ENCODE assay signal across 13 cellular contexts in genomic region chr18:22551536-22552151, GRCh38.
DNase-seq lines count a peak whose midpoint lies in the region; ATAC-seq and TF ChIP-seq lines count a peak whose summit lies in the region.
"Had no signal": no experiment of that assay in that cellular context is flagged by ENCODE, and none has a peak within 500 bp of the region (broad histone marks: within the 10 kb centered on the region; RNA-seq: fewer than 3 reads in every experiment).

No MANE protein-coding gene starts in this region.

- H4K20me1 ChIP-seq in IMR-90 (ENCODE audit: insufficient read depth, low read length), result no peaks in the 10 kb centered on the region
- no peaks in the 10 kb centered on the region for H4K20me1 ChIP-seq in mammary epithelial cell (ENCODE audit: insufficient read depth, low read length)
- H4K20me1 ChIP-seq: BLaER1 treated with 17β-estradiol and CSF1 and Interleukin-3, amounts not matched to agents 10 nM and 100 nM had no signal

- CTCF ChIA-PET in IMR-90 (lab: Yijun Ruan, JAX), result no interaction called here
- CTCF ChIA-PET in mammary epithelial cell (lab: Charles Lee; ENCODE audit: low non-redundant PET), result no interaction called here

- H3K4me2 ChIP-seq in IMR-90 (ENCODE audit: low read depth, low read length), result peak overlapping the region; percentile 6; the same call in 1 of the 2 replicates
- H3K4me2 ChIP-seq in mammary epithelial cell (ENCODE audit: insufficient read depth, low read depth, low read length), result peak overlapping the region; percentile 64
- H3K4me2 ChIP-seq: BLaER1 treated with 17β-estradiol and CSF1 and Interleukin-3, amounts not matched to agents 10 nM and 100 nM had no signal

- H3K27me3 ChIP-seq in IMR-90 (ENCODE audit: control insufficient read depth, insufficient read depth, low read length) (no peaks in the 10 kb centered on the region; the same call in 1 of the 2 replicates), mammary epithelial cell (ENCODE audit: insufficient read depth, low read length) (no peaks in the 10 kb centered on the region), testis (no peaks in the 10 kb centered on the region)
- H3K27me3 ChIP-seq: BLaER1 treated with 17β-estradiol and CSF1 and Interleukin-3, amounts not matched to agents 10 nM and 100 nM; cardiac muscle cell had no signal

- 0 out of 2 replicates have a peak, but pooled peaks have one; percentile 24 for TF ChIP-seq POLR2A in IMR-90 (IDR thresholded peaks at IDR 0.05; ENCODE audit: low read depth, low read length)
- no peak for TF ChIP-seq POLR2A in testis (IDR thresholded peaks at IDR 0.05)

- H3K23ac ChIP-seq in IMR-90 (ENCODE audit: low read depth, low read length), result no peak overlapping the region

- peak overlapping the region; percentile 42; the same call in 1 of the 2 replicates for H3K14ac ChIP-seq in IMR-90 (replicated peaks; ENCODE audit: low read depth, low read length)

- DNase-seq in AG08395 (ENCODE audit: low spot score) (peak; percentile 71), IMR-90 (peak; percentile 92), mammary epithelial cell (peak; percentile 99), kidney tubule cell (ENCODE audit: low spot score) (peak; percentile 99), SHP77 treated with DMSO at 0.1 percent for 48 hours (lab: John Stamatoyannopoulos, UW) (no peak), testis (no peak)
- DNase-seq in activated CD4-positive, alpha-beta T cell treated with anti-CD3 and anti-CD28 coated beads for 1 hour, result no peak
- DNase-seq: activated CD8-positive, alpha-beta memory T cell treated with anti-CD3 and anti-CD28 coated beads, Interleukin-2, amount 50 U/mL, for 48 hours; head of caudate nucleus; mucosa of descending colon had no signal

- TF ChIP-seq RAD21 in IMR-90 (IDR thresholded peaks at IDR 0.05; ENCODE audit: low read length), result 0 out of 2 replicates have a peak, but pooled peaks have one; percentile 18

- dilution Hi-C loops in IMR-90 (cut with HindIII; ENCODE audit: low sequenced_read_pairs, unreplicated experiment) (no loop called here), mammary epithelial cell (cut with HindIII; ENCODE audit: low sequenced_read_pairs) (no loop called here)

- H3K9ac ChIP-seq in IMR-90 (ENCODE audit: low read depth, low read length) (no peak overlapping the region), mammary epithelial cell (ENCODE audit: insufficient read depth, low read length) (peak overlapping the region; percentile 67)
- H3K9ac ChIP-seq: BLaER1 treated with 17β-estradiol and CSF1 and Interleukin-3, amounts not matched to agents 10 nM and 100 nM had no signal

- H4K91ac ChIP-seq in IMR-90 (ENCODE audit: insufficient read depth, low read depth, low read length), result peak overlapping the region; percentile 56

- no peak overlapping the region for H2AK9ac ChIP-seq in IMR-90 (replicated peaks; ENCODE audit: low read depth, low read length, poor library complexity)

- H2AFZ ChIP-seq in IMR-90 (replicated peaks; ENCODE audit: low read length, poor library complexity), result no peak overlapping the region
- no peak overlapping the region for H2AFZ ChIP-seq in mammary epithelial cell (ENCODE audit: low read depth, low read length)

- WGBS in IMR-90 (ENCODE audit: extremely low coverage in 2 of 2, insufficient read length in 1 of 2), 2 experiments, result no CpG with 5 or more reads among the region's 5 CpGs
- 0% methylated on average over 5 of the region's 5 CpGs for WGBS in mammary epithelial cell (ENCODE audit: low coverage, missing lambda C conversion rate)
- WGBS in testis, 2 donors, result 53 to 59% methylated on average over 5 of the region's 5 CpGs

- no peaks in the 10 kb centered on the region for H3K79me2 ChIP-seq in mammary epithelial cell (ENCODE audit: insufficient read depth, low read length)

- H3K27ac ChIP-seq in IMR-90 (ENCODE audit: insufficient read depth, low read length) (no peak overlapping the region), mammary epithelial cell (ENCODE audit: insufficient read depth, low read depth, low read length) (peak overlapping the region; percentile 98), testis (no peak overlapping the region)
- H3K27ac ChIP-seq: BLaER1 treated with 17β-estradiol and CSF1 and Interleukin-3, amounts not matched to agents 10 nM and 100 nM; cardiac muscle cell had no signal

- H4K5ac ChIP-seq in IMR-90 (ENCODE audit: low read depth, low read length), result peak overlapping the region; percentile 71; the same call in 1 of the 2 replicates

- H2BK5ac ChIP-seq in IMR-90 (ENCODE audit: low read depth, low read length, poor library complexity, severe bottlenecking), result peak overlapping the region; percentile 87

- peak overlapping the region; percentile 79 for H2BK120ac ChIP-seq in IMR-90 (ENCODE audit: low read depth, low read length)

- peak overlapping the region; percentile 81; the same call in 2 of the 3 replicates for H2BK15ac ChIP-seq in IMR-90 (ENCODE audit: low read depth, low read length)

- peak overlapping the region; percentile 92 for H2BK20ac ChIP-seq in IMR-90 (ENCODE audit: low read depth, low read length)

- H3K56ac ChIP-seq in IMR-90 (ENCODE audit: extremely low read depth, insufficient read depth, low read length), result peak overlapping the region; percentile 44; the same call in 1 of the 2 replicates

- peak overlapping the region; percentile 87; the same call in 1 of the 2 replicates for H3K18ac ChIP-seq in IMR-90 (ENCODE audit: low read depth, low read length)

- H3K4ac ChIP-seq in IMR-90 (ENCODE audit: low read depth, low read length), result peak overlapping the region; percentile 70

- intact Hi-C loops in IMR-90 (cut with micrococcal nuclease), result loop anchor here (10.0 kb wide), 1 partner anchor 117 kb away; no protein-coding TSS in a partner anchor
- intact Hi-C loops in mammary epithelial cell (cut with micrococcal nuclease), result no loop called here
- intact Hi-C loops in testis (cut with DNase I; ENCODE audit: low total_unique reads), result loop anchor here (10.0 kb wide), 1 partner anchor 207 kb away; no protein-coding TSS in a partner anchor

- POLR2A ChIA-PET in IMR-90 (lab: Charles Lee; ENCODE audit: unreplicated experiment), result no interaction called here

- in situ Hi-C loops in IMR-90 (cut with MboI; ENCODE audit: low sequenced_read_pairs), result loop anchor here (10.0 kb wide), 1 partner anchor 87 kb away; no protein-coding TSS in a partner anchor
- in situ Hi-C loops in mammary epithelial cell (cut with MboI; ENCODE audit: low sequenced_read_pairs in 2 of 2), result loop anchor here (10.0 to 25.0 kb wide), 3 partner anchors 77 to 387 kb away; partner anchors contain the start of gene GATA6 (in 1 of the 2)

- H3K4me1 ChIP-seq in IMR-90 (ENCODE audit: control insufficient read depth, insufficient read depth, low read length) (peaks cover 22% of the 10 kb centered on the region), mammary epithelial cell (ENCODE audit: insufficient read depth, low read length) (peaks cover 44% of the 10 kb centered on the region), testis (peaks cover 5% of the 10 kb centered on the region)
- H3K4me1 ChIP-seq: BLaER1 treated with 17β-estradiol and CSF1 and Interleukin-3, amounts not matched to agents 10 nM and 100 nM had no signal

- no peak for TF ChIP-seq CTCF in IMR-90 (conservative IDR thresholded peaks at IDR 0.05; ENCODE audit: low read depth, low read length)
- TF ChIP-seq CTCF in mammary epithelial cell (conservative IDR thresholded peaks at IDR 0.05 in 1 of 2, IDR thresholded peaks at IDR 0.05 in 1 of 2; ENCODE audit: extremely low read depth in 1 of 2, insufficient read depth in 1 of 2, low read depth in 1 of 2, low read length in 2 of 2), result no peak
- TF ChIP-seq CTCF in testis (IDR thresholded peaks at IDR 0.05), result no peak

- no TSS peak for BruUV-seq in IMR-90 (replicated peaks; lab: Mats Ljungman, UMichigan)
- BruUV-seq in mammary epithelial cell (replicated peaks; lab: Mats Ljungman, UMichigan), result TSS peak; percentile 87

- H4K8ac ChIP-seq in IMR-90 (ENCODE audit: low read depth in 2 of 2, low read length in 2 of 2), result peak overlapping the region; percentile 3 to 68; a peak in 3 of 4 replicates

- H2AK5ac ChIP-seq in IMR-90 (ENCODE audit: low read depth, low read length), result peak overlapping the region; percentile 84

- H3K4me3 ChIP-seq in IMR-90 (ENCODE audit: insufficient read depth, low read depth, low read length) (no peak overlapping the region), mammary epithelial cell (replicated peaks in 1 of 3; ENCODE audit: insufficient read depth in 1 of 3, low read depth in 2 of 3, low read length in 3 of 3) (no peak overlapping the region), testis (no peak overlapping the region)
- H3K4me3 ChIP-seq: BLaER1 treated with 17β-estradiol and CSF1 and Interleukin-3, amounts not matched to agents 10 nM and 100 nM; cardiac muscle cell; mucosa of descending colon had no signal

- peak; percentile 62 for ATAC-seq in IMR-90 (ENCODE audit: low read depth)
- no peak for ATAC-seq in GM21528 (IDR thresholded peaks at IDR 0.05; ENCODE audit: low FRiP score, unreplicated experiment)
- ATAC-seq: mucosa of descending colon had no signal

- H3K36me3 ChIP-seq in IMR-90 (ENCODE audit: control insufficient read depth, insufficient read depth, low read length), result no peaks in the 10 kb centered on the region
- H3K36me3 ChIP-seq in mammary epithelial cell (ENCODE audit: insufficient read depth, low read length), result no peaks in the 10 kb centered on the region
- no peaks in the 10 kb centered on the region for H3K36me3 ChIP-seq in testis (ENCODE audit: low read depth, missing control alignments)
- H3K36me3 ChIP-seq: BLaER1 treated with 17β-estradiol and CSF1 and Interleukin-3, amounts not matched to agents 10 nM and 100 nM; cardiac muscle cell had no signal

- H3K9me3 ChIP-seq in IMR-90 (ENCODE audit: control insufficient read depth, insufficient read depth, low read length), result no peaks in the 10 kb centered on the region
- H3K9me3 ChIP-seq in mammary epithelial cell (replicated peaks; ENCODE audit: insufficient read depth, low read length), result no peaks in the 10 kb centered on the region
- H3K9me3 ChIP-seq in testis, result no peaks in the 10 kb centered on the region
- H3K9me3 ChIP-seq: BLaER1 treated with 17β-estradiol and CSF1 and Interleukin-3, amounts not matched to agents 10 nM and 100 nM; mucosa of descending colon had no signal

- H3K79me1 ChIP-seq in IMR-90 (ENCODE audit: low read depth in 1 of 2, low read length in 2 of 2), result no peaks in the 10 kb centered on the region

- H3K9me1 ChIP-seq in IMR-90 (ENCODE audit: insufficient read depth, low read length), result peaks cover 20% of the 10 kb centered on the region

TF ChIP-seq in IMR-90, 13 proteins besides CTCF, POLR2A, EP300 and RAD21 (continues in another document):
- TF ChIP-seq CEBPB (IDR thresholded peaks at IDR 0.05; ENCODE audit: low read depth, low read length) (peak; percentile 44; the same call in 1 of the 2 replicates), RFX5 (IDR thresholded peaks at IDR 0.05; ENCODE audit: low read depth, low read length) (no peak), BHLHE40 (IDR thresholded peaks at IDR 0.05; ENCODE audit: low read depth, low read length) (peak; percentile 62; the same call in 1 of the 2 replicates), FOS (IDR thresholded peaks at IDR 0.05; ENCODE audit: low read depth, low read length) (peak; percentile 87)

Comparison
In these comparisons a context has a peak if more than half of its experiments do, and no peak if none do; other contexts are left out.
1. DNase-seq: peak in AG08395 (single experiment), IMR-90 (single experiment), mammary epithelial cell (single experiment) and kidney tubule cell (single experiment); none in SHP77 treated with DMSO at 0.1 percent for 48 hours (single experiment), testis (single experiment) and activated CD4-positive, alpha-beta T cell treated with anti-CD3 and anti-CD28 coated beads for 1 hour (single experiment).